In genomic region chr5:59325070-59325469, GRCh38 we compare ENCODE assay signal across 34 cellular contexts.
"Had no signal": no experiment of that assay in that cellular context is flagged by ENCODE, and none has a peak within 500 bp of the region (broad histone marks: within the 10 kb centered on the region; RNA-seq: fewer than 3 reads in every experiment).

No MANE protein-coding gene starts in this region.

- H3K4me2 ChIP-seq: KMS-11 had no signal

- DNase-seq: Karpas-422, Kasumi-1, MG63, MM.1S, MV-4-11, NCI-H1048, NCI-H1092, NCI-H1092 treated with DMSO at 0.1 percent for 48 hours, NCI-H1105, NCI-H1105 treated with DMSO at 0.1 percent for 48 hours, NCI-H1417, NCI-H1417 treated with DMSO at 0.1 percent for 48 hours, NCI-H1436, NCI-H1436 treated with DMSO at 0.1 percent for 48 hours, NCI-H146, NCI-H1694, NCI-H1694 treated with DMSO at 0.1 percent for 48 hours, NCI-H187, NCI-H187 treated with DMSO at 0.1 percent for 48 hours, NCI-H1930, NCI-H2029, NCI-H2029 treated with DMSO at 0.1 percent for 48 hours, NCI-H2081, NCI-H2081 treated with DMSO at 0.1 percent for 48 hours, NCI-H2107, NCI-H2171, NCI-H2171 treated with DMSO at 0.1 percent for 48 hours, NCI-H2227 treated with DMSO at 0.1 percent for 48 hours, NCI-H226, NCI-H345, NCI-H446, NCI-H446 treated with DMSO at 0.1 percent for 48 hours, NCI-H510A had no signal

- H3K27me3 ChIP-seq: MG63 had no signal

- H3K27ac ChIP-seq: KMS-11 had no signal

- H3K4me3 ChIP-seq: MG63 had no signal

- H3K9ac ChIP-seq: KMS-11 had no signal

- H3K9me3 ChIP-seq: MG63 had no signal

- H3K36me3 ChIP-seq: MG63 had no signal
